In genomic region chr2:239954166-239955085, GRCh38 we compare ENCODE assay signal across 11 cellular contexts.
A peak's percentile ranks its signal among the peaks of the same experiment; 100 is the strongest.
DNase-seq lines count a peak whose midpoint lies in the region; ATAC-seq and TF ChIP-seq lines count a peak whose summit lies in the region.
"Had no signal": no experiment of that assay in that cellular context is flagged by ENCODE, and none has a peak within 500 bp of the region (broad histone marks: within the 10 kb centered on the region; RNA-seq: fewer than 3 reads in every experiment).

No MANE protein-coding gene starts in this region.

- H3K36me3 ChIP-seq in adipocyte (ENCODE audit: control insufficient read depth, insufficient read depth, low read length, severe bottlenecking) (peaks cover 4% of the 10 kb centered on the region), lower lobe of right lung (peaks cover 13% of the 10 kb centered on the region), tibial artery (peaks cover 0 to 32% (median 8%) of the 10 kb centered on the region in 3 donors)

- DNase-seq in adipocyte (ENCODE audit: low read depth) (no peak), epithelial cell of esophagus (ENCODE audit: low read depth) (peak; percentile 24), lower lobe of right lung (peak; percentile 38), tibial artery (no peak), DMS 273 treated with DMSO at 0.1 percent for 48 hours (lab: John Stamatoyannopoulos, UW) (no peak), COR-L47 (lab: John Stamatoyannopoulos, UW) (no peak)
- no peak for DNase-seq in stimulated activated CD4-positive, alpha-beta T cell treated with anti-CD3 and anti-CD28 coated beads, Interleukin-1b, Interleukin-23, amount 100 ng/mL, for 48 hours
- DNase-seq: activated T-cell treated with anti-CD3 and anti-CD28 coated beads, Interleukin-2, amount 50 U/mL, for 48 hours; CD4-positive, alpha-beta memory T cell; HFFc6; NCI-H2227 treated with DMSO at 0.1 percent for 48 hours had no signal

- H3K4me1 ChIP-seq in adipocyte (ENCODE audit: control insufficient read depth, insufficient read depth, low read length), result peaks cover 40% of the 10 kb centered on the region
- H3K4me1 ChIP-seq in lower lobe of right lung, result peaks cover 6% of the 10 kb centered on the region
- peaks cover 0 to 36% (median 31%) of the 10 kb centered on the region in 4 donors for H3K4me1 ChIP-seq in tibial artery

- H3K4me3 ChIP-seq in adipocyte (ENCODE audit: low read length), result peak overlapping the region; percentile 36
- no peak overlapping the region for H3K4me3 ChIP-seq in epithelial cell of esophagus (ENCODE audit: low read length)
- no peak overlapping the region for H3K4me3 ChIP-seq in lower lobe of right lung
- H3K4me3 ChIP-seq in tibial artery, result no peak overlapping the region

- H3K27me3 ChIP-seq in adipocyte (replicated peaks; ENCODE audit: control insufficient read depth, insufficient read depth, low read length), result no peaks in the 10 kb centered on the region
- H3K27me3 ChIP-seq in lower lobe of right lung (ENCODE audit: low read depth), result no peaks in the 10 kb centered on the region
- H3K27me3 ChIP-seq in tibial artery, result no peaks in the 10 kb centered on the region

- H3K9ac ChIP-seq in adipocyte (ENCODE audit: low read length), result no peak overlapping the region

- no peak for ATAC-seq in lower lobe of right lung

- no peak for TF ChIP-seq CTCF in epithelial cell of esophagus (IDR thresholded peaks at IDR 0.05; ENCODE audit: insufficient read depth, low read depth, low read length, missing control alignments)
- no peak for TF ChIP-seq CTCF in lower lobe of right lung (IDR thresholded peaks at IDR 0.05)
- no peak for TF ChIP-seq CTCF in tibial artery (IDR thresholded peaks at IDR 0.05)

- H3K9me3 ChIP-seq in adipocyte (ENCODE audit: control insufficient read depth, low read length) (no peaks in the 10 kb centered on the region), lower lobe of right lung (no peaks in the 10 kb centered on the region), tibial artery (no peaks in the 10 kb centered on the region)

- no peak overlapping the region for H3K27ac ChIP-seq in lower lobe of right lung
- H3K27ac ChIP-seq in tibial artery, result peak overlapping the region; percentile 83 to 89

- intact Hi-C loops in lower lobe of right lung (cut with DNase I), result no loop called here
- intact Hi-C loops in tibial artery (cut with DNase I; ENCODE audit: low total_unique reads), result no loop called here

Comparison
In these comparisons a context has a peak if more than half of its experiments do, and no peak if none do; other contexts are left out.
1. DNase-seq: peak in epithelial cell of esophagus (single experiment) and lower lobe of right lung (single experiment); none in adipocyte (single experiment), tibial artery (0 of 2), DMS 273 treated with DMSO at 0.1 percent for 48 hours (single experiment), stimulated activated CD4-positive, alpha-beta T cell treated with anti-CD3 and anti-CD28 coated beads, Interleukin-1b, Interleukin-23, amount 100 ng/mL, for 48 hours (single experiment) and COR-L47 (single experiment).